Comparison of ENCODE assay signal across 33 cellular contexts in genomic region chr7:69467826-69468225, GRCh38.
"Had no signal": no experiment of that assay in that cellular context is flagged by ENCODE, and none has a peak within 500 bp of the region (broad histone marks: within the 10 kb centered on the region; RNA-seq: fewer than 3 reads in every experiment).

No MANE protein-coding gene starts in this region.

- H3K4me3 ChIP-seq: ascending aorta, K562, SJCRH30, SK-N-MC had no signal

- DNase-seq: activated CD4-positive, alpha-beta T cell treated with anti-CD3 and anti-CD28 coated beads for 1 hour; activated CD4-positive, alpha-beta T cell treated with anti-CD3 and anti-CD28 coated beads for 48 hours; activated CD4-positive, alpha-beta T cell treated with anti-CD3 and anti-CD28 coated beads, Interleukin-2, amount 50 U/mL, for 4 hours; activated CD4-positive, CD25-positive, alpha-beta regulatory T cell; activated CD8-positive, alpha-beta T cell treated with anti-CD3 and anti-CD28 coated beads for 36 hours; activated effector memory CD4-positive, alpha-beta T cell treated with anti-CD3 and anti-CD28 coated beads, Interleukin-2, amount 50 U/mL, for 16 hours; activated naive CD4-positive, alpha-beta T cell treated with Interleukin-2 at 50 U/mL for 16 hours; activated naive CD8-positive, alpha-beta T cell treated with anti-CD3 and anti-CD28 coated beads, Interleukin-2, amount 10 ng/mL, durations not matched to agents 7 days and 5 days; activated T-cell treated with anti-CD3 and anti-CD28 coated beads, Interleukin-2, amount 50 U/mL, for 1 hour; activated T-cell treated with anti-CD3 and anti-CD28 coated beads, Interleukin-2, amount 50 U/mL, for 72 hours; amygdala; caudate nucleus; cerebellar nuclear complex; Karpas-422; NCI-H1092 treated with DMSO at 0.1 percent for 48 hours; NCI-H1417; NCI-H146; NCI-H187; NCI-H2029 treated with DMSO at 0.1 percent for 48 hours; NCI-H2107; NCI-H2171 treated with DMSO at 0.1 percent for 48 hours; NCI-H2227 treated with DMSO at 0.1 percent for 48 hours; NCI-H446; NCI-H510A treated with DMSO at 0.1 percent for 48 hours; NCI-H69; NCI-H82; SHP77; SJCRH30; T-helper 17 cell; WERI-Rb-1 had no signal
